In genomic region chr7:6409091-6409490, GRCh38 we compare ENCODE assay signal across 18 cellular contexts. TPM values are rescaled to one million over a fixed set of nuclear protein-coding genes. Genes with fewer than 3 reads are reported as not detected.
DNase-seq lines count a peak whose midpoint lies in the region; ATAC-seq, FAIRE-seq and TF ChIP-seq lines count a peak whose summit lies in the region.
"Had no signal": no experiment of that assay in that cellular context is flagged by ENCODE, and none has a peak within 500 bp of the region (broad histone marks: within the 10 kb centered on the region; RNA-seq: fewer than 3 reads in every experiment).

No MANE protein-coding gene starts in this region.

- H3K27ac Mint-ChIP-seq in activated T-cell treated with anti-CD3 and anti-CD28 coated beads, Interleukin-2, amount 50 U/mL, for 24 hours: peak overlapping the region; percentile 66
- peak overlapping the region in 5 of 9 donors; percentile 28 to 86 (median 69) for H3K27ac Mint-ChIP-seq in naive thymus-derived CD4-positive, alpha-beta T cell
- peak overlapping the region; percentile 69 for H3K27ac Mint-ChIP-seq in type B pancreatic cell

- no peak for TF ChIP-seq CTCF in GM12878 (IDR thresholded peaks at IDR 0.05 in 2 of 3, conservative IDR thresholded peaks at IDR 0.05 in 1 of 3; ENCODE audit: control insufficient read depth in 2 of 3, extremely low read depth in 1 of 3, insufficient read depth in 1 of 3, low read depth in 3 of 3, low read length in 3 of 3)
- TF ChIP-seq CTCF in type B pancreatic cell (conservative IDR thresholded peaks at IDR 0.05): no peak

- WGBS in GM12878 (ENCODE audit: insufficient coverage, insufficient replicate concordance, low lambda C conversion rate, missing lambda C conversion rate): 94% methylated on average over 14 of the region's 14 CpGs

- no peak overlapping the region for H3K9ac ChIP-seq in GM12878 (ENCODE audit: control insufficient read depth, insufficient read depth, low read length)
- H3K9ac ChIP-seq: GM23248 had no signal

- H3K4me3 ChIP-seq in GM12878: no peak overlapping the region
- H3K4me3 ChIP-seq in naive thymus-derived CD4-positive, alpha-beta T cell (ENCODE audit: low read length): no peak overlapping the region
- H3K4me3 ChIP-seq: BLaER1 treated with 17β-estradiol and CSF1 and Interleukin-3, amounts not matched to agents 10 nM and 100 nM; GM23248; SK-N-MC had no signal

- H2AFZ ChIP-seq in GM12878 (ENCODE audit: control insufficient read depth, low read depth, low read length): no peak overlapping the region
- H2AFZ ChIP-seq: GM23248 had no signal

- intact Hi-C loops in GM12878 (cut with micrococcal nuclease; ENCODE audit: unreplicated experiment): no loop called here
- intact Hi-C loops in naive thymus-derived CD4-positive, alpha-beta T cell (cut with micrococcal nuclease): no loop called here

- peak; percentile 8; the same call in 1 of the 2 replicates for TF ChIP-seq POLR2A in GM12878 (IDR thresholded peaks at IDR 0.05; ENCODE audit: low read depth, low read length)

- no peak for TF ChIP-seq EP300 in GM12878 (IDR thresholded peaks at IDR 0.05; ENCODE audit: borderline replicate concordance in 1 of 2, control insufficient read depth in 1 of 2, low read depth in 2 of 2, low read length in 2 of 2)

- H3K4me2 ChIP-seq in GM12878 (ENCODE audit: control insufficient read depth, insufficient read depth): no peak overlapping the region
- H3K4me2 ChIP-seq: BLaER1 treated with 17β-estradiol and CSF1 and Interleukin-3, amounts not matched to agents 10 nM and 100 nM had no signal

- FAIRE-seq in GM12878 (lab: Jason Lieb, UNC): no peak

- no peaks in the 10 kb centered on the region for H3K27me3 ChIP-seq in GM12878 (replicated peaks in 1 of 2; ENCODE audit: control insufficient read depth in 2 of 2, insufficient read depth in 2 of 2, low read length in 1 of 2)
- H3K27me3 ChIP-seq in naive thymus-derived CD4-positive, alpha-beta T cell (ENCODE audit: control insufficient read depth in 2 of 2, insufficient read depth in 2 of 2, low read length in 2 of 2): no peaks in the 10 kb centered on the region
- H3K27me3 ChIP-seq: BLaER1 treated with 17β-estradiol and CSF1 and Interleukin-3, amounts not matched to agents 10 nM and 100 nM had no signal

- SMC1A ChIA-PET in GM12878 (lab: Charles Lee; ENCODE audit: uncharacterized antibody, unreplicated experiment): no interaction called here

- H3K27ac ChIP-seq in GM12878 (ENCODE audit: control insufficient read depth, insufficient read depth): no peak overlapping the region
- H3K27ac ChIP-seq in naive thymus-derived CD4-positive, alpha-beta T cell (ENCODE audit: low read depth, low read length): no peak overlapping the region
- H3K27ac ChIP-seq: GM23248, SK-N-MC had no signal

- no peaks in the 10 kb centered on the region for H3K79me2 ChIP-seq in GM12878 (ENCODE audit: control insufficient read depth, insufficient read depth, low read length)

- no peaks in the 10 kb centered on the region for H3K9me3 ChIP-seq in GM12878 (replicated peaks; ENCODE audit: control insufficient read depth, insufficient read depth, low read length)
- no peaks in the 10 kb centered on the region for H3K9me3 ChIP-seq in naive thymus-derived CD4-positive, alpha-beta T cell (ENCODE audit: control insufficient read depth in 2 of 3, low read length in 3 of 3)
- H3K9me3 ChIP-seq: BLaER1 treated with 17β-estradiol and CSF1 and Interleukin-3, amounts not matched to agents 10 nM and 100 nM had no signal

- POLR2A ChIA-PET in GM12878 (lab: Charles Lee): no interaction called here
- POLR2A ChIA-PET in naive thymus-derived CD4-positive, alpha-beta T cell (lab: Charles Lee): no interaction called here

- DNase-seq in activated T-cell treated with anti-CD3 and anti-CD28 coated beads, Interleukin-2, amount 50 U/mL, for 24 hours: no peak
- no peak for DNase-seq in activated T-cell treated with anti-CD3 and anti-CD28 coated beads for 4 hours
- DNase-seq in GM12878 (ENCODE audit: low read depth, low spot score): no peak
- no peak for DNase-seq in naive thymus-derived CD4-positive, alpha-beta T cell
- DNase-seq in type B pancreatic cell (ENCODE audit: extremely low spot score, unreplicated experiment): no peak
- no peak for DNase-seq in NCI-H2029 (lab: John Stamatoyannopoulos, UW)
- no peak for DNase-seq in ecto neural progenitor cell (ENCODE audit: low spot score)
- DNase-seq: DMS153, GM23248, KG1, NCI-H1092, NCI-H146, NCI-H2081 treated with DMSO at 0.1 percent for 48 hours, NCI-H524, Right ventricle myocardium superior had no signal

- no TSS peak for BruUV-seq in GM12878 (replicated peaks; lab: Mats Ljungman, UMichigan)

- RAD21 ChIA-PET in GM12878 (lab: Charles Lee; ENCODE audit: unreplicated experiment): no interaction called here

- no peaks in the 10 kb centered on the region for H4K20me1 ChIP-seq in GM12878 (ENCODE audit: control insufficient read depth, insufficient read depth)

- CTCF ChIA-PET in GM12878 (lab: Yijun Ruan, JAX): no interaction called here
- CTCF ChIA-PET in naive thymus-derived CD4-positive, alpha-beta T cell (lab: Charles Lee): no interaction called here

- no peaks in the 10 kb centered on the region for H3K27me3 Mint-ChIP-seq in activated T-cell treated with anti-CD3 and anti-CD28 coated beads, Interleukin-2, amount 50 U/mL, for 24 hours
- H3K27me3 Mint-ChIP-seq in naive thymus-derived CD4-positive, alpha-beta T cell: no peaks in the 10 kb centered on the region
- H3K27me3 Mint-ChIP-seq in type B pancreatic cell: no peaks in the 10 kb centered on the region

- in situ Hi-C loops in GM12878 (cut with MboI): no loop called here

- no peak for TF ChIP-seq RAD21 in GM12878 (IDR thresholded peaks at IDR 0.05; ENCODE audit: insufficient read depth, low read depth, low read length)

- no peaks in the 10 kb centered on the region for H3K4me1 Mint-ChIP-seq in activated T-cell treated with anti-CD3 and anti-CD28 coated beads, Interleukin-2, amount 50 U/mL, for 24 hours (ENCODE audit: low read depth)
- peaks cover 0 to 2% (median 0%) of the 10 kb centered on the region in 7 donors for H3K4me1 Mint-ChIP-seq in naive thymus-derived CD4-positive, alpha-beta T cell
- no peaks in the 10 kb centered on the region for H3K4me1 Mint-ChIP-seq in type B pancreatic cell (ENCODE audit: unreplicated experiment)

- H3K36me3 Mint-ChIP-seq in activated T-cell treated with anti-CD3 and anti-CD28 coated beads, Interleukin-2, amount 50 U/mL, for 24 hours (ENCODE audit: low read depth): peaks cover 88% of the 10 kb centered on the region
- peaks cover 4 to 57% (median 26%) of the 10 kb centered on the region in 5 donors for H3K36me3 Mint-ChIP-seq in naive thymus-derived CD4-positive, alpha-beta T cell
- peaks cover 33% of the 10 kb centered on the region for H3K36me3 Mint-ChIP-seq in type B pancreatic cell

- H3K9me3 Mint-ChIP-seq in activated T-cell treated with anti-CD3 and anti-CD28 coated beads, Interleukin-2, amount 50 U/mL, for 24 hours: no peaks in the 10 kb centered on the region
- peaks cover 0 to 1% (median 0%) of the 10 kb centered on the region in 11 donors for H3K9me3 Mint-ChIP-seq in naive thymus-derived CD4-positive, alpha-beta T cell
- H3K9me3 Mint-ChIP-seq in type B pancreatic cell: no peaks in the 10 kb centered on the region

- ATAC-seq in GM12878 (no peak), GM21717 (IDR thresholded peaks at IDR 0.05; ENCODE audit: unreplicated experiment) (no peak)
- ATAC-seq in naive thymus-derived CD4-positive, alpha-beta T cell: no peak

- H3K4me1 ChIP-seq in GM12878 (ENCODE audit: control insufficient read depth, insufficient read depth, low read length): no peaks in the 10 kb centered on the region
- H3K4me1 ChIP-seq in naive thymus-derived CD4-positive, alpha-beta T cell (ENCODE audit: control insufficient read depth in 2 of 2, insufficient read depth in 2 of 2, low read length in 2 of 2): no peaks in the 10 kb centered on the region
- H3K4me1 ChIP-seq: BLaER1 treated with 17β-estradiol and CSF1 and Interleukin-3, amounts not matched to agents 10 nM and 100 nM had no signal

- H3K36me3 ChIP-seq in GM12878 (ENCODE audit: control insufficient read depth in 2 of 2, insufficient read depth in 2 of 2, low read length in 1 of 2): peaks cover 3 to 24% of the 10 kb centered on the region in 2 experiments
- H3K36me3 ChIP-seq in naive thymus-derived CD4-positive, alpha-beta T cell (ENCODE audit: control insufficient read depth in 2 of 3, insufficient read depth in 3 of 3, low read length in 3 of 3): peaks cover 6 to 86% (median 20%) of the 10 kb centered on the region in 3 experiments

- no peak overlapping the region for H3K4me3 Mint-ChIP-seq in activated T-cell treated with anti-CD3 and anti-CD28 coated beads, Interleukin-2, amount 50 U/mL, for 24 hours
- H3K4me3 Mint-ChIP-seq in naive thymus-derived CD4-positive, alpha-beta T cell: no peak overlapping the region
- no peak overlapping the region for H3K4me3 Mint-ChIP-seq in type B pancreatic cell

RNA-seq across cellular contexts. Expression of gene RAC1, which starts 34.8 kb away (rescaled TPM):
- total RNA-seq in GM12878 (2013; cell fraction: nucleolus; rRNA removed): 40.3 and 46.2 TPM in 2 replicates
- total RNA-seq in GM12878 (2014; rRNA removed) (56.1 and 72.7 TPM in 2 replicates), GM12878 (2014; rRNA removed; fragmentation: Illumina TruSeq; extraction: Trizol) (78.6 and 86.2 TPM in 2 replicates), GM12878 (2021) (182 and 198 TPM in 2 replicates), type B pancreatic cell (ENCODE audit: low replicate concordance) (204 and 253 TPM in 2 replicates)
- 52.0 TPM for polyA plus RNA-seq in GM12878 (2011; ENCODE audit: low read depth)
- polyA plus RNA-seq in GM12878 (2011; rRNA removed) (198 and 244 TPM in 2 replicates), GM12878 (2014; fragmentation: Illumina TruSeq; extraction: Trizol) (158 and 160 TPM in 2 replicates), GM12878 (2014; fragmentation: Nextera tagmentation; extraction: Ambion mirVana) (100 to 1,000 TPM in 1 of 2 experiments, 10 to 100 TPM in 1; 59.5 to 189 TPM), GM12878 (2014; rRNA removed) (148 and 172 TPM in 2 replicates), GM12878 (2016; fragmentation: Nextera tagmentation; extraction: Ambion mirVana) (100 to 1,000 TPM in 1 of 2 experiments, 10 to 100 TPM in 1; 34.2 to 356 TPM)
- polyA plus RNA-seq in GM12878 (2011; cell fraction: cytosol; rRNA removed): 164 and 177 TPM in 2 replicates
- polyA plus RNA-seq in GM12878 (2011; cell fraction: nucleus; rRNA removed): 88.5 and 98.3 TPM in 2 replicates
- 106 and 124 TPM in 2 replicates for polyA plus RNA-seq in GM12878 (2012)
- 154 and 200 TPM in 2 replicates for polyA minus RNA-seq in GM12878 (2011; rRNA and poly(A)+ RNA removed)
- 44.1 and 56.1 TPM in 2 replicates for polyA minus RNA-seq in GM12878 (2011; cell fraction: cytosol; rRNA and poly(A)+ RNA removed)
- 17.7 and 36.4 TPM in 2 replicates for polyA minus RNA-seq in GM12878 (2011; cell fraction: nucleus; rRNA and poly(A)+ RNA removed)
- 100 to 1,000 TPM in 2 of 5 experiments, 10 to 100 TPM in 3; 60.2 to 139 (median 87.2) TPM for total RNA-seq in naive thymus-derived CD4-positive, alpha-beta T cell
- 100 to 1,000 TPM; 188 to 211 TPM for polyA plus RNA-seq in naive thymus-derived CD4-positive, alpha-beta T cell

RNA-seq across cellular contexts. Expression of gene DAGLB, which starts 38.7 kb away (rescaled TPM):
- total RNA-seq in GM12878 (2013; cell fraction: nucleolus; rRNA removed): 35.2 and 40.8 TPM in 2 replicates
- total RNA-seq in GM12878 (2014; rRNA removed): 7.4 and 9.5 TPM in 2 replicates
- total RNA-seq in GM12878 (2014; rRNA removed; fragmentation: Illumina TruSeq; extraction: Trizol): 5.7 and 5.9 TPM in 2 replicates
- total RNA-seq in GM12878 (2021): 12.4 and 13.3 TPM in 2 replicates
- 6.4 TPM for polyA plus RNA-seq in GM12878 (2011; ENCODE audit: low read depth)
- polyA plus RNA-seq in GM12878 (2011; rRNA removed): 5.1 and 12.8 TPM in 2 replicates
- 11.0 and 14.7 TPM in 2 replicates for polyA plus RNA-seq in GM12878 (2011; cell fraction: cytosol; rRNA removed)
- polyA plus RNA-seq in GM12878 (2011; cell fraction: nucleus; rRNA removed): 20.0 and 24.0 TPM in 2 replicates
- polyA plus RNA-seq in GM12878 (2012): 5.2 and 6.5 TPM in 2 replicates
- 2.7 and 6.2 TPM in 2 replicates for polyA plus RNA-seq in GM12878 (2014; fragmentation: Illumina TruSeq; extraction: Trizol)
- 1 to 10 TPM; 1.2 to 2.4 TPM for polyA plus RNA-seq in GM12878 (2014; fragmentation: Nextera tagmentation; extraction: Ambion mirVana)
- 10.5 and 10.8 TPM in 2 replicates for polyA plus RNA-seq in GM12878 (2014; rRNA removed)
- polyA plus RNA-seq in GM12878 (2016; fragmentation: Nextera tagmentation; extraction: Ambion mirVana): 10 to 100 TPM; 10.6 to 11.0 TPM
- 17.5 and 30.1 TPM in 2 replicates for polyA minus RNA-seq in GM12878 (2011; rRNA and poly(A)+ RNA removed)
- 6.5 and 11.4 TPM in 2 replicates for polyA minus RNA-seq in GM12878 (2011; cell fraction: cytosol; rRNA and poly(A)+ RNA removed)
- 13.7 and 21.4 TPM in 2 replicates for polyA minus RNA-seq in GM12878 (2011; cell fraction: nucleus; rRNA and poly(A)+ RNA removed)
- 10 to 100 TPM; 20.6 to 44.3 (median 39.8) TPM for total RNA-seq in naive thymus-derived CD4-positive, alpha-beta T cell
- 10 to 100 TPM; 10.5 to 21.8 TPM for polyA plus RNA-seq in naive thymus-derived CD4-positive, alpha-beta T cell
- total RNA-seq in type B pancreatic cell (ENCODE audit: low replicate concordance): 21.2 and 27.0 TPM in 2 replicates
